25 cellular contexts compared by ENCODE assay signal in genomic region chr11:96282846-96283245, GRCh38.
A peak's percentile ranks its signal among the peaks of the same experiment; 100 is the strongest.
DNase-seq lines count a peak whose midpoint lies in the region; ATAC-seq and TF ChIP-seq lines count a peak whose summit lies in the region.
"Had no signal": no experiment of that assay in that cellular context is flagged by ENCODE, and none has a peak within 500 bp of the region (broad histone marks: within the 10 kb centered on the region; RNA-seq: fewer than 3 reads in every experiment).

No MANE protein-coding gene starts in this region.

- H3K27ac Mint-ChIP-seq in MCF 10A (ENCODE audit: low read depth, unreplicated experiment) (peak overlapping the region; percentile 49), HFFc6 (no peak overlapping the region)

- no peak for TF ChIP-seq POLR2A in breast epithelium (IDR thresholded peaks at IDR 0.05)

- BruUV-seq in MCF 10A (replicated peaks; lab: Mats Ljungman, UMichigan) = no TSS peak
- no TSS peak for BruUV-seq in PC-9 (replicated peaks; lab: Mats Ljungman, UMichigan)

- intact Hi-C loops in MCF 10A (cut with micrococcal nuclease) = no loop called here
- intact Hi-C loops in breast epithelium (cut with DNase I; ENCODE audit: low total_unique reads) = no loop called here
- intact Hi-C loops in PC-9 (cut with micrococcal nuclease; ENCODE audit: unreplicated experiment) = no loop called here
- intact Hi-C loops in right cardiac atrium (cut with DNase I) = no loop called here
- intact Hi-C loops in colonic mucosa (cut with DNase I) = no loop called here

- no peaks in the 10 kb centered on the region for H3K9me2 ChIP-seq in PC-9 (ENCODE audit: insufficient read depth)

- POLR2A ChIA-PET in MCF 10A (lab: Yijun Ruan, JAX) (no interaction called here), PC-9 (lab: Charles Lee; ENCODE audit: unreplicated experiment) (no interaction called here)

- no peaks in the 10 kb centered on the region for H3K27me3 ChIP-seq in breast epithelium
- H3K27me3 ChIP-seq in PC-9 (ENCODE audit: insufficient read depth, low read depth) = no peaks in the 10 kb centered on the region
- no peaks in the 10 kb centered on the region for H3K27me3 ChIP-seq in right cardiac atrium (ENCODE audit: control insufficient read depth, insufficient read depth)
- H3K27me3 ChIP-seq in colonic mucosa = no peaks in the 10 kb centered on the region
- H3K27me3 ChIP-seq: SJCRH30 had no signal

- H4K20me1 ChIP-seq in PC-9 (ENCODE audit: insufficient read depth) = no peaks in the 10 kb centered on the region

- H3K4me3 ChIP-seq in breast epithelium (no peak overlapping the region), PC-9 (no peak overlapping the region), right cardiac atrium (ENCODE audit: low read length) (no peak overlapping the region), colonic mucosa (no peak overlapping the region)
- H3K4me3 ChIP-seq: A549, GM12878, SJCRH30 had no signal

- H3K9me3 ChIP-seq in breast epithelium (no peaks in the 10 kb centered on the region), PC-9 (ENCODE audit: insufficient read depth, low read depth) (peaks cover 5% of the 10 kb centered on the region; the same call in 1 of the 2 replicates), right cardiac atrium (ENCODE audit: control insufficient read depth, low read length) (no peaks in the 10 kb centered on the region), colonic mucosa (no peaks in the 10 kb centered on the region)
- H3K9me3 ChIP-seq: A549, SJCRH30 had no signal

- no peak overlapping the region for H3K9ac ChIP-seq in colonic mucosa (ENCODE audit: low read depth in 2 of 2, low read length in 2 of 2)

- H3K27ac ChIP-seq in breast epithelium (no peak overlapping the region), PC-9 (peak overlapping the region; percentile 2; the same call in 1 of the 2 replicates), right cardiac atrium (ENCODE audit: low read length) (no peak overlapping the region), colonic mucosa (no peak overlapping the region)
- H3K27ac ChIP-seq: A549, SJCRH30 had no signal

- peaks cover 98% of the 10 kb centered on the region for H3K79me2 ChIP-seq in PC-9 (ENCODE audit: low read depth)

- H3K36me3 Mint-ChIP-seq in MCF 10A (ENCODE audit: insufficient read depth, unreplicated experiment) (no peaks in the 10 kb centered on the region), HFFc6 (ENCODE audit: low read depth) (peaks cover 34% of the 10 kb centered on the region)

- H3K36me3 ChIP-seq in breast epithelium (no peaks in the 10 kb centered on the region), PC-9 (ENCODE audit: low read depth) (0 out of 2 replicates have a peak, but pooled peaks cover 3% of the 10 kb centered on the region), colonic mucosa (no peaks in the 10 kb centered on the region)
- H3K36me3 ChIP-seq: SJCRH30 had no signal

- H3K27me3 Mint-ChIP-seq in MCF 10A (ENCODE audit: insufficient read depth, unreplicated experiment) (no peaks in the 10 kb centered on the region), HFFc6 (ENCODE audit: insufficient read depth) (no peaks in the 10 kb centered on the region)
- H3K27me3 Mint-ChIP-seq: CD8-positive, alpha-beta memory T cell had no signal

- WGBS in right cardiac atrium = 65% methylated on average over 2 of the region's 2 CpGs

- no peaks in the 10 kb centered on the region for H3K9me3 Mint-ChIP-seq in MCF 10A (ENCODE audit: unreplicated experiment)
- H3K9me3 Mint-ChIP-seq in HFFc6 = no peaks in the 10 kb centered on the region; the same call in 1 of the 2 replicates

- no peak overlapping the region for H3K4me3 Mint-ChIP-seq in MCF 10A (ENCODE audit: unreplicated experiment)
- H3K4me3 Mint-ChIP-seq in HFFc6 = no peak overlapping the region
- H3K4me3 Mint-ChIP-seq: CD8-positive, alpha-beta memory T cell had no signal

- peaks cover 0 to 5% of the 10 kb centered on the region in 2 donors for H3K4me1 ChIP-seq in breast epithelium
- H3K4me1 ChIP-seq in PC-9 (replicated peaks; ENCODE audit: insufficient read depth) = peaks cover 37% of the 10 kb centered on the region
- peaks cover 2% of the 10 kb centered on the region for H3K4me1 ChIP-seq in right cardiac atrium (ENCODE audit: control insufficient read depth, insufficient read depth, low read length)
- peaks cover 3% of the 10 kb centered on the region for H3K4me1 ChIP-seq in colonic mucosa
- H3K4me1 ChIP-seq: SJCRH30 had no signal

- CTCF ChIA-PET in MCF 10A (lab: Yijun Ruan, JAX) (interaction anchor here (0.6 kb wide), 1 partner anchor 207 kb away, joined by 3 read pairs; no protein-coding TSS in a partner anchor), PC-9 (lab: Charles Lee) (no interaction called here)

- no peak overlapping the region for H2AFZ ChIP-seq in PC-9

- H3K4me2 ChIP-seq in PC-9 = no peak overlapping the region
- H3K4me2 ChIP-seq: A549 had no signal

- peaks cover 27% of the 10 kb centered on the region; the same call in 1 of the 2 replicates for H3F3A ChIP-seq in PC-9 (ENCODE audit: insufficient read depth, low read depth)

- TF ChIP-seq CTCF in MCF 10A (IDR thresholded peaks at IDR 0.05; ENCODE audit: unreplicated experiment) (no peak), breast epithelium (IDR thresholded peaks at IDR 0.05) (no peak), PC-9 (conservative IDR thresholded peaks at IDR 0.05) (no peak), HFFc6 (IDR thresholded peaks at IDR 0.05) (no peak), colonic mucosa (IDR thresholded peaks at IDR 0.05) (no peak)

- H3K4me1 Mint-ChIP-seq in MCF 10A (ENCODE audit: insufficient read depth, unreplicated experiment) = peaks cover 29% of the 10 kb centered on the region
- H3K4me1 Mint-ChIP-seq in HFFc6 (ENCODE audit: low read depth) = peaks cover 76% of the 10 kb centered on the region

- DNase-seq in MCF 10A (ENCODE audit: unreplicated experiment) (no peak), breast epithelium (ENCODE audit: low spot score in 2 of 2) (no peak), PC-9 (no peak), dermis microvascular lymphatic vessel endothelial cell (ENCODE audit: low read depth in 2 of 2) (peak; percentile 37 to 54), right cardiac atrium (no peak), HFFc6 (no peak), colonic mucosa (no peak)
- DNase-seq: C1 segment of cervical spinal cord; CD8-positive, alpha-beta memory T cell; DMS 273 treated with DMSO at 0.1 percent for 48 hours; DMS79; EL; GDM1; HCEC 1CT; NCI-H1092 treated with DMSO at 0.1 percent for 48 hours; NCI-H1436 treated with DMSO at 0.1 percent for 48 hours; NCI-H187 treated with DMSO at 0.1 percent for 48 hours; NCI-H524; NCI-H774; PC-3; SJCRH30 had no signal

- no peak for ATAC-seq in right cardiac atrium
- ATAC-seq: A549, GM12878, PC-3, Right ventricle myocardium inferior, SK-N-SH treated with all-trans-retinoic acid at 6 μM for 48 hours had no signal

Comparison
In these comparisons a context has a peak if more than half of its experiments do, and no peak if none do; other contexts are left out.
1. DNase-seq: peak in dermis microvascular lymphatic vessel endothelial cell (2 of 2); none in MCF 10A (single experiment), breast epithelium (0 of 2), PC-9 (0 of 2), right cardiac atrium (0 of 3), HFFc6 (single experiment) and colonic mucosa (single experiment).